Comparison of ENCODE assay signal across 16 cellular contexts in genomic region chr17:49755681-49756283, GRCh38. TPM values are rescaled to one million over a fixed set of nuclear protein-coding genes. Genes with fewer than 3 reads are reported as not detected.
DNase-seq lines count a peak whose midpoint lies in the region; ATAC-seq, FAIRE-seq and TF ChIP-seq lines count a peak whose summit lies in the region.
"Had no signal": no experiment of that assay in that cellular context is flagged by ENCODE, and none has a peak within 500 bp of the region (broad histone marks: within the 10 kb centered on the region; RNA-seq: fewer than 3 reads in every experiment).

No MANE protein-coding gene starts in this region.

- no TSS peak for BruUV-seq in Calu3 (replicated peaks; lab: Mats Ljungman, UMichigan)

- H3K4me3 Mint-ChIP-seq in central memory CD8-positive, alpha-beta T cell: no peak overlapping the region
- H3K4me3 Mint-ChIP-seq in Calu3 (ENCODE audit: low read depth, unreplicated experiment): no peak overlapping the region
- H3K4me3 Mint-ChIP-seq: activated CD4-positive, alpha-beta T cell treated with anti-CD3 and anti-CD28 coated beads, Interleukin-2, amount 10 ng/mL, durations not matched to agents 7 days and 5 days; T-helper 1 cell treated with Interleukin-12 subunit alpha and Interleukin-12 subunit beta and Interleukin-4 antibody, amounts not matched to agents 30 μg/mL and 1 μg/mL, for 36 hours had no signal

- intact Hi-C loops in heart right ventricle (cut with DNase I): no loop called here
- intact Hi-C loops in thyroid gland (cut with DNase I): no loop called here
- intact Hi-C loops in Calu3 (cut with micrococcal nuclease; ENCODE audit: unreplicated experiment): no loop called here

- no peak for FAIRE-seq in D721Med (lab: Jason Lieb, UNC)
- FAIRE-seq: GM12891 had no signal

- POLR2A ChIA-PET in RWPE1 (lab: Yijun Ruan, JAX; ENCODE audit: low non-redundant PET): no interaction called here

- H3K36me3 Mint-ChIP-seq in central memory CD8-positive, alpha-beta T cell (ENCODE audit: insufficient read depth): peaks cover 20% of the 10 kb centered on the region
- H3K36me3 Mint-ChIP-seq in Calu3 (ENCODE audit: insufficient read depth, unreplicated experiment): no peaks in the 10 kb centered on the region

- peak overlapping the region; percentile 2 for H3K27ac ChIP-seq in cardiac muscle cell
- H3K27ac ChIP-seq in heart right ventricle: peak overlapping the region in 1 of 10 donors; percentile 20
- H3K27ac ChIP-seq in thyroid gland: peak overlapping the region; percentile 43 to 61 (median 44)
- H3K27ac ChIP-seq in RWPE1: no peak overlapping the region
- H3K27ac ChIP-seq: gastrocnemius medialis, tibial artery had no signal

- H3K4me1 Mint-ChIP-seq in central memory CD8-positive, alpha-beta T cell: peaks cover 59% of the 10 kb centered on the region
- no peaks in the 10 kb centered on the region for H3K4me1 Mint-ChIP-seq in Calu3 (ENCODE audit: low read depth, unreplicated experiment)

- H3K9me3 ChIP-seq in cardiac muscle cell (ENCODE audit: low read depth): no peaks in the 10 kb centered on the region
- no peaks in the 10 kb centered on the region for H3K9me3 ChIP-seq in heart right ventricle
- H3K9me3 ChIP-seq in thyroid gland: no peaks in the 10 kb centered on the region
- H3K9me3 ChIP-seq: gastrocnemius medialis, mucosa of descending colon, tibial artery had no signal

- WGBS in heart right ventricle, 2 donors: 72% methylated on average over 4 of the region's 4 CpGs
- 31 to 44% methylated on average over 4 of the region's 4 CpGs for WGBS in thyroid gland, 2 donors

- no peak for ATAC-seq in heart right ventricle
- ATAC-seq in central memory CD8-positive, alpha-beta T cell (replicated peaks; ENCODE audit: extremely low read depth, poor library complexity, severe bottlenecking): no peak
- ATAC-seq: gastrocnemius medialis, mucosa of descending colon had no signal

- H3K27me3 ChIP-seq in cardiac muscle cell (no peaks in the 10 kb centered on the region), heart right ventricle (no peaks in the 10 kb centered on the region), thyroid gland (no peaks in the 10 kb centered on the region)
- H3K27me3 ChIP-seq: gastrocnemius medialis, tibial artery had no signal

- H3K4me3 ChIP-seq in cardiac muscle cell (no peak overlapping the region), heart right ventricle (no peak overlapping the region), thyroid gland (replicated peaks in 1 of 3) (no peak overlapping the region)
- H3K4me3 ChIP-seq: gastrocnemius medialis, mucosa of descending colon, tibial artery had no signal

- CTCF ChIA-PET in Calu3 (lab: Charles Lee): interaction anchor here (0.6 to 1.5 kb wide), 3 partner anchors 9 to 460 kb away, joined by 3 read pairs; partner anchors contain the start of gene FAM117A
- CTCF ChIA-PET in RWPE1 (lab: Yijun Ruan, JAX): no interaction called here

- no peak for TF ChIP-seq POLR2A in thyroid gland (IDR thresholded peaks at IDR 0.05)

- H3K36me3 ChIP-seq in cardiac muscle cell: no peaks in the 10 kb centered on the region
- peaks cover 0 to 12% (median 0%) of the 10 kb centered on the region in 9 donors for H3K36me3 ChIP-seq in heart right ventricle
- H3K36me3 ChIP-seq in thyroid gland: peaks cover 0 to 8% of the 10 kb centered on the region in 2 donors
- H3K36me3 ChIP-seq: gastrocnemius medialis, tibial artery had no signal

- peak overlapping the region; percentile 10 for H3K27ac Mint-ChIP-seq in central memory CD8-positive, alpha-beta T cell (ENCODE audit: low read depth)
- no peak overlapping the region for H3K27ac Mint-ChIP-seq in Calu3 (ENCODE audit: unreplicated experiment)
- H3K27ac Mint-ChIP-seq: T-helper 1 cell treated with Interleukin-12 subunit alpha and Interleukin-12 subunit beta and Interleukin-4 antibody, amounts not matched to agents 30 μg/mL and 1 μg/mL, for 36 hours had no signal

- DNase-seq in cardiac muscle cell (ENCODE audit: low read depth in 1 of 2, low spot score in 1 of 2) (peak in 1 of 2 donors; percentile 31), heart right ventricle (no peak), NCI-H510A (lab: John Stamatoyannopoulos, UW) (peak; percentile 28), thyroid gland (peak; percentile 69 to 75), Calu3 (no peak), D721Med (ENCODE audit: insufficient read length, low spot score) (no peak), RWPE1 (ENCODE audit: low spot score) (no peak)
- DNase-seq in central memory CD8-positive, alpha-beta T cell (ENCODE audit: low spot score in 2 of 2): no peak
- DNase-seq: activated CD4-positive, alpha-beta T cell treated with anti-CD3 and anti-CD28 coated beads, Interleukin-2, amount 10 ng/mL, durations not matched to agents 7 days and 5 days; cerebellar nuclear complex; EL; gastrocnemius medialis; mucosa of descending colon; tibial artery had no signal

- H3K4me1 ChIP-seq in cardiac muscle cell (ENCODE audit: low read depth): peaks cover 14% of the 10 kb centered on the region
- H3K4me1 ChIP-seq in heart right ventricle: peaks cover 3 to 75% (median 59%) of the 10 kb centered on the region in 9 donors
- peaks cover 13 to 24% of the 10 kb centered on the region in 2 donors for H3K4me1 ChIP-seq in thyroid gland
- H3K4me1 ChIP-seq: gastrocnemius medialis had no signal

- TF ChIP-seq CTCF in cardiac muscle cell (IDR thresholded peaks at IDR 0.05; ENCODE audit: low read depth, low read length) (no peak), heart right ventricle (IDR thresholded peaks at IDR 0.05) (no peak), thyroid gland (IDR thresholded peaks at IDR 0.05) (no peak), Calu3 (IDR thresholded peaks at IDR 0.05; ENCODE audit: unreplicated experiment) (no peak), D721Med (IDR thresholded peaks at IDR 0.05; ENCODE audit: insufficient read depth, missing control alignments) (no peak), RWPE1 (conservative IDR thresholded peaks at IDR 0.05; ENCODE audit: low read depth) (no peak)

- no peaks in the 10 kb centered on the region for H3K9me3 Mint-ChIP-seq in central memory CD8-positive, alpha-beta T cell
- H3K9me3 Mint-ChIP-seq in Calu3 (ENCODE audit: low read depth, unreplicated experiment): no peaks in the 10 kb centered on the region
- H3K9me3 Mint-ChIP-seq: activated CD4-positive, alpha-beta T cell treated with anti-CD3 and anti-CD28 coated beads, Interleukin-2, amount 10 ng/mL, durations not matched to agents 7 days and 5 days; T-helper 1 cell treated with Interleukin-12 subunit alpha and Interleukin-12 subunit beta and Interleukin-4 antibody, amounts not matched to agents 30 μg/mL and 1 μg/mL, for 36 hours had no signal

- H3K27me3 Mint-ChIP-seq in central memory CD8-positive, alpha-beta T cell: no peaks in the 10 kb centered on the region
- no peaks in the 10 kb centered on the region for H3K27me3 Mint-ChIP-seq in Calu3 (ENCODE audit: unreplicated experiment)
- H3K27me3 Mint-ChIP-seq: activated CD4-positive, alpha-beta T cell treated with anti-CD3 and anti-CD28 coated beads, Interleukin-2, amount 10 ng/mL, durations not matched to agents 7 days and 5 days had no signal

RNA-seq across cellular contexts. Expression of gene FAM117A, which starts 8.1 kb away (rescaled TPM):
- total RNA-seq in cardiac muscle cell (19.2 and 30.9 TPM in 2 replicates), heart right ventricle (10 to 100 TPM in 6 of 10 donors, 1 to 10 TPM in 4; 4.0 to 14.0 (median 10.5) TPM), thyroid gland (10 to 100 TPM; 12.4 to 41.5 (median 23.3) TPM), Calu3 (2022) (14.2 and 14.9 TPM in 2 replicates)
- polyA plus RNA-seq in cardiac muscle cell (21.8 and 25.5 TPM in 2 replicates), heart right ventricle (1 to 10 TPM; 6.1 to 7.6 TPM)

RNA-seq across cellular contexts. Expression of gene KAT7, which starts 32.7 kb away (rescaled TPM):
- total RNA-seq in cardiac muscle cell (31.3 and 33.1 TPM in 2 replicates), heart right ventricle (10 to 100 TPM; 48.9 to 81.3 (median 66.3) TPM), thyroid gland (100 to 1,000 TPM in 1 of 4 donors, 10 to 100 TPM in 3; 57.5 to 127 (median 76.1) TPM), Calu3 (2022) (90.6 and 96.7 TPM in 2 replicates)
- polyA plus RNA-seq in cardiac muscle cell (30.0 and 57.4 TPM in 2 replicates), heart right ventricle (10 to 100 TPM in 1 of 2 donors, 1 to 10 TPM in 1; 5.9 to 16.7 TPM)

RNA-seq across cellular contexts. Expression of gene SLC35B1, which starts 48.0 kb away (rescaled TPM):
- total RNA-seq in cardiac muscle cell (73.3 and 139 TPM in 2 replicates), heart right ventricle (10 to 100 TPM; 60.5 to 92.4 (median 69.1) TPM), thyroid gland (100 to 1,000 TPM in 2 of 4 donors, 10 to 100 TPM in 2; 77.5 to 171 (median 94.7) TPM), Calu3 (2022) (117 and 127 TPM in 2 replicates)
- polyA plus RNA-seq in cardiac muscle cell (77.0 and 143 TPM in 2 replicates), heart right ventricle (100 to 1,000 TPM in 1 of 2 donors, 10 to 100 TPM in 1; 68.8 to 146 TPM)

Comparison
In these comparisons a context has a peak if more than half of its experiments do, and no peak if none do; other contexts are left out.
1. DNase-seq: peak in NCI-H510A (single experiment) and thyroid gland (2 of 2); none in heart right ventricle (0 of 2), central memory CD8-positive, alpha-beta T cell (0 of 2), Calu3 (single experiment), D721Med (single experiment) and RWPE1 (single experiment).